Comparison of ENCODE assay signal across 13 cellular contexts in genomic region chr19:55172741-55173140, GRCh38. TPM values are rescaled to one million over a fixed set of nuclear protein-coding genes. Genes with fewer than 3 reads are reported as not detected.
DNase-seq lines count a peak whose midpoint lies in the region; ATAC-seq and TF ChIP-seq lines count a peak whose summit lies in the region.
"Had no signal": no experiment of that assay in that cellular context is flagged by ENCODE, and none has a peak within 500 bp of the region (broad histone marks: within the 10 kb centered on the region; RNA-seq: fewer than 3 reads in every experiment).

No MANE protein-coding gene starts in this region.

- DNase-seq in Daoy (ENCODE audit: low read depth), result peak; percentile 66
- DNase-seq in NCI-H2227 (lab: John Stamatoyannopoulos, UW; ENCODE audit: unreplicated experiment), result peak; percentile 67
- DNase-seq in SW 1271 (lab: John Stamatoyannopoulos, UW), result no peak
- DNase-seq: heart left ventricle; NCI-H446 treated with DMSO at 0.1 percent for 48 hours; stimulated activated CD4-positive, alpha-beta T cell treated with anti-CD3 and anti-CD28 coated beads, Interleukin-12 subunit alpha, Interleukin-12 subunit beta, amount 100 ng/mL, for 4 hours; uterus had no signal

- TF ChIP-seq CTCF in nephron (IDR thresholded peaks at IDR 0.05; ENCODE audit: unreplicated experiment in 3 of 3), result no peak

- WGBS in ectodermal cell, 2 experiments, result 15 to 18% methylated on average over 12 of the region's 12 CpGs

- H3K36me3 Mint-ChIP-seq in nephron (ENCODE audit: low read depth), result no peaks in the 10 kb centered on the region

- H3K27me3 Mint-ChIP-seq in nephron (ENCODE audit: low read depth), result peaks cover 93% of the 10 kb centered on the region

- no peak overlapping the region for H3K27ac ChIP-seq in ectodermal cell (ENCODE audit: insufficient read depth, low read depth, low read length, poor library complexity, severe bottlenecking)
- H3K27ac ChIP-seq: heart left ventricle, uterus had no signal

- ATAC-seq in GM18517 (IDR thresholded peaks at IDR 0.05; ENCODE audit: unreplicated experiment), result no peak
- no peak for ATAC-seq in HG02759 (IDR thresholded peaks at IDR 0.05; ENCODE audit: unreplicated experiment)
- no peak for ATAC-seq in GM21825 (IDR thresholded peaks at IDR 0.05; ENCODE audit: unreplicated experiment)

- no peaks in the 10 kb centered on the region for H3K36me3 ChIP-seq in ectodermal cell (ENCODE audit: control insufficient read depth, insufficient read depth, low read length)
- H3K36me3 ChIP-seq: heart left ventricle, uterus had no signal

- H3K9me3 Mint-ChIP-seq in nephron, result peaks cover 5% of the 10 kb centered on the region

- peak overlapping the region; percentile 50 for H3K4me3 ChIP-seq in ectodermal cell (ENCODE audit: insufficient read depth, low read depth, low read length)
- H3K4me3 ChIP-seq: uterus had no signal

- H3K4me1 ChIP-seq in ectodermal cell (ENCODE audit: control insufficient read depth, insufficient read depth, low read length), result peaks cover 8% of the 10 kb centered on the region
- H3K4me1 ChIP-seq: uterus had no signal

- no peak overlapping the region for H3K27ac Mint-ChIP-seq in nephron

- H3K4me1 Mint-ChIP-seq in nephron, result peaks cover 7% of the 10 kb centered on the region

- peaks cover 61% of the 10 kb centered on the region for H3K27me3 ChIP-seq in ectodermal cell (ENCODE audit: control insufficient read depth, insufficient read depth, low read length, poor library complexity, severe bottlenecking)

- H3K4me3 Mint-ChIP-seq in nephron, result peak overlapping the region; percentile 66 to 80 (median 68)

- no peaks in the 10 kb centered on the region for H3K9me3 ChIP-seq in ectodermal cell (ENCODE audit: control insufficient read depth, low read length)
- H3K9me3 ChIP-seq: heart left ventricle, uterus had no signal

RNA-seq across cellular contexts. Expression of gene DNAAF3, which starts 6.3 kb away (rescaled TPM):
- total RNA-seq in Daoy (2014; rRNA removed; shearing (Covaris generic)), result 3.1 and 7.1 TPM in 2 replicates
- 11.4 TPM for polyA plus RNA-seq in ectodermal cell (2013, experiment 1 of 4)
- 10.9 TPM for polyA plus RNA-seq in ectodermal cell (2013, experiment 2 of 4)
- 10.8 TPM for polyA plus RNA-seq in ectodermal cell (2013, experiment 3 of 4)
- polyA plus RNA-seq in ectodermal cell (2013, experiment 4 of 4), result 11.1 TPM
- total RNA-seq: activated CD8-positive, alpha-beta memory T cell treated with anti-CD3 and anti-CD28 coated beads for 36 hours had no signal

RNA-seq across cellular contexts. Expression of gene SYT5, which starts 7.3 kb away (rescaled TPM):
- 0.12 TPM in 1 of 2 replicates, not detected in the other for total RNA-seq in Daoy (2014; rRNA removed; shearing (Covaris generic))
- polyA plus RNA-seq in ectodermal cell (2013, experiment 1 of 4), result 0.65 TPM
- polyA plus RNA-seq in ectodermal cell (2013, experiment 2 of 4), result 0.80 TPM
- 0.59 TPM for polyA plus RNA-seq in ectodermal cell (2013, experiment 3 of 4)
- polyA plus RNA-seq in ectodermal cell (2013, experiment 4 of 4), result 0.77 TPM
- total RNA-seq: activated CD8-positive, alpha-beta memory T cell treated with anti-CD3 and anti-CD28 coated beads for 36 hours had no signal
- polyA plus RNA-seq: heart left ventricle had no signal

RNA-seq across cellular contexts. Expression of gene TNNI3, which starts 15.2 kb away (rescaled TPM):
- 0.80 TPM in 1 of 2 replicates, not detected in the other for total RNA-seq in Daoy (2014; rRNA removed; shearing (Covaris generic))
- polyA plus RNA-seq in ectodermal cell (2013, experiment 1 of 4), result 15.6 TPM
- polyA plus RNA-seq in ectodermal cell (2013, experiment 2 of 4), result 19.8 TPM
- 20.2 TPM for polyA plus RNA-seq in ectodermal cell (2013, experiment 3 of 4)
- polyA plus RNA-seq in ectodermal cell (2013, experiment 4 of 4), result 27.5 TPM
- total RNA-seq: activated CD8-positive, alpha-beta memory T cell treated with anti-CD3 and anti-CD28 coated beads for 36 hours had no signal

RNA-seq across cellular contexts. Expression of gene TNNT1, which starts 23.7 kb away (rescaled TPM):
- 22.5 and 23.9 TPM in 2 replicates for total RNA-seq in Daoy (2014; rRNA removed; shearing (Covaris generic))
- polyA plus RNA-seq in ectodermal cell (2013, experiment 1 of 4), result 187 TPM
- 206 TPM for polyA plus RNA-seq in ectodermal cell (2013, experiment 2 of 4)
- 145 TPM for polyA plus RNA-seq in ectodermal cell (2013, experiment 3 of 4)
- polyA plus RNA-seq in ectodermal cell (2013, experiment 4 of 4), result 178 TPM
- total RNA-seq: activated CD8-positive, alpha-beta memory T cell treated with anti-CD3 and anti-CD28 coated beads for 36 hours had no signal

RNA-seq across cellular contexts. Expression of gene PTPRH, which starts 36.6 kb away (rescaled TPM):
- total RNA-seq in Daoy (2014; rRNA removed; shearing (Covaris generic)), result 4.1 and 8.6 TPM in 2 replicates
- 0.33 TPM for polyA plus RNA-seq in ectodermal cell (2013, experiment 1 of 4)
- 0.57 TPM for polyA plus RNA-seq in ectodermal cell (2013, experiment 2 of 4)
- 0.64 TPM for polyA plus RNA-seq in ectodermal cell (2013, experiment 3 of 4)
- 1.1 TPM for polyA plus RNA-seq in ectodermal cell (2013, experiment 4 of 4)
- total RNA-seq: activated CD8-positive, alpha-beta memory T cell treated with anti-CD3 and anti-CD28 coated beads for 36 hours had no signal

Comparison
In these comparisons a context has a peak if more than half of its experiments do, and no peak if none do; other contexts are left out.
1. DNase-seq: peak in Daoy (single experiment) and NCI-H2227 (single experiment); none in SW 1271 (0 of 2).